Comparison of ENCODE assay signal across 2 cellular contexts in the genomic region with DNA sequence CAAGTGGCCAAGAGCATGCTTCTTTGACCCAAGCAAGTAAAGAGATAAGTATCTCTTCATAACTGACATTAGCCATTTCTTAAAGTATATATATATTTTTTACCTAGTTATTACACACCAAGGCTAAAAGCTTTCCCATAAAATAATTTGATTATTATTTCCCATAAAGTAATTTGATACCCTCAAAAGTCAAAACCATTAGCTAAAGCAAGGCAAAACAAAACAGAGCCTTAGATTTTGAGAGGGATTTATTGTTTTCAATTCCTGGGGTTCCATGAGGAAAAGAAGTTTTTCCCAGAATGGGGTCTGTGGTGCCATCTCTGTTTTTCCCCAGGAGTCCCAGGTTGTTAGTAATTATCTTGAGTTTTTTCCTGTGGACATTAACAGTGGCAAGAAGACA.
"Had no signal": no experiment of that assay in that cellular context is flagged by ENCODE, and none has a peak within 500 bp of the region (broad histone marks: within the 10 kb centered on the region; RNA-seq: fewer than 3 reads in every experiment).

No MANE protein-coding gene starts in this region.

- DNase-seq: GDM1 had no signal

- ATAC-seq: GM12878 had no signal

- H3K4me3 ChIP-seq: GM12878 had no signal
